ENCODE assay signal across 17 cellular contexts in genomic region chr10:133476641-133476990, GRCh38. TPM values are rescaled to one million over a fixed set of nuclear protein-coding genes. Genes with fewer than 3 reads are reported as not detected.
DNase-seq lines count a peak whose midpoint lies in the region; ATAC-seq and TF ChIP-seq lines count a peak whose summit lies in the region.
"Had no signal": no experiment of that assay in that cellular context is flagged by ENCODE, and none has a peak within 500 bp of the region (broad histone marks: within the 10 kb centered on the region; RNA-seq: fewer than 3 reads in every experiment).

No MANE protein-coding gene starts in this region.

- H2BK12ac ChIP-seq in neuronal stem cell (ENCODE audit: low read length) = no peak overlapping the region

- no peaks in the 10 kb centered on the region for H3K9me2 ChIP-seq in SK-N-SH

- no peak overlapping the region for H4K8ac ChIP-seq in neuronal stem cell (ENCODE audit: low read depth, low read length)

- no peak for TF ChIP-seq RAD21 in SK-N-SH (IDR thresholded peaks at IDR 0.05; ENCODE audit: low read length)

- H3K36me3 Mint-ChIP-seq in activated naive CD8-positive, alpha-beta T cell treated with anti-CD3 and anti-CD28 coated beads, Interleukin-2, amount 10 ng/mL, durations not matched to agents 7 days and 5 days = no peaks in the 10 kb centered on the region
- no peaks in the 10 kb centered on the region for H3K36me3 Mint-ChIP-seq in activated naive CD8-positive, alpha-beta T cell treated with anti-CD3 and anti-CD28 coated beads for 36 hours
- H3K36me3 Mint-ChIP-seq in osteocyte (ENCODE audit: unreplicated experiment) (no peaks in the 10 kb centered on the region), HFFc6 (ENCODE audit: low read depth) (no peaks in the 10 kb centered on the region)

- CTCF ChIA-PET in SK-N-SH (lab: Yijun Ruan, JAX) = no interaction called here

- no peaks in the 10 kb centered on the region for H4K20me1 ChIP-seq in SK-N-SH (ENCODE audit: insufficient read depth)

- TF ChIP-seq CTCF in GM13977 (IDR thresholded peaks at IDR 0.05; ENCODE audit: extremely low read depth, insufficient read depth, missing control alignments) = no peak
- TF ChIP-seq CTCF in SK-N-SH (IDR thresholded peaks at IDR 0.05) = no peak; the same call in 1 of the 2 replicates
- no peak for TF ChIP-seq CTCF in osteocyte (IDR thresholded peaks at IDR 0.05)
- TF ChIP-seq CTCF in HFFc6 (IDR thresholded peaks at IDR 0.05) = no peak

- no peak overlapping the region for H3K23ac ChIP-seq in neuronal stem cell (ENCODE audit: low read depth, low read length, poor library complexity)

- no peak for TF ChIP-seq EP300 in SK-N-SH (IDR thresholded peaks at IDR 0.05; ENCODE audit: borderline replicate concordance in 1 of 2, low read depth in 1 of 2, low read length in 1 of 2)

- H3K27ac Mint-ChIP-seq in activated naive CD8-positive, alpha-beta T cell treated with anti-CD3 and anti-CD28 coated beads, Interleukin-2, amount 10 ng/mL, durations not matched to agents 7 days and 5 days = peak overlapping the region; percentile 30
- no peak overlapping the region for H3K27ac Mint-ChIP-seq in activated naive CD8-positive, alpha-beta T cell treated with anti-CD3 and anti-CD28 coated beads for 36 hours
- no peak overlapping the region for H3K27ac Mint-ChIP-seq in osteocyte (ENCODE audit: unreplicated experiment)
- no peak overlapping the region for H3K27ac Mint-ChIP-seq in HFFc6

- H2AFZ ChIP-seq in SK-N-SH (ENCODE audit: low read depth) (no peak overlapping the region), neuronal stem cell (ENCODE audit: low read length) (no peak overlapping the region)
- H2AFZ ChIP-seq: PC-9 had no signal

- peaks cover 23% of the 10 kb centered on the region for H3K4me1 Mint-ChIP-seq in activated naive CD8-positive, alpha-beta T cell treated with anti-CD3 and anti-CD28 coated beads, Interleukin-2, amount 10 ng/mL, durations not matched to agents 7 days and 5 days
- H3K4me1 Mint-ChIP-seq in activated naive CD8-positive, alpha-beta T cell treated with anti-CD3 and anti-CD28 coated beads for 36 hours = peaks cover 13% of the 10 kb centered on the region
- H3K4me1 Mint-ChIP-seq in osteocyte (ENCODE audit: unreplicated experiment) (no peaks in the 10 kb centered on the region), HFFc6 (ENCODE audit: low read depth) (no peaks in the 10 kb centered on the region)

- POLR2A ChIA-PET in activated naive CD8-positive, alpha-beta T cell treated with anti-CD3 and anti-CD28 coated beads, Interleukin-2, amount 10 ng/mL, durations not matched to agents 7 days and 5 days (lab: Charles Lee) = no interaction called here
- POLR2A ChIA-PET in SK-N-SH (lab: Yijun Ruan, JAX) = no interaction called here

- H3K4me1 ChIP-seq in SK-N-SH (ENCODE audit: control insufficient read depth in 1 of 2, insufficient read depth in 2 of 2, low read depth in 1 of 2, low read length in 1 of 2) (no peaks in the 10 kb centered on the region), neuronal stem cell (ENCODE audit: control insufficient read depth in 2 of 2, insufficient read depth in 1 of 2, low read depth in 1 of 2, low read length in 2 of 2) (no peaks in the 10 kb centered on the region)

- no peak overlapping the region for H2BK5ac ChIP-seq in neuronal stem cell (ENCODE audit: low read length)

- no peak overlapping the region for H2AK5ac ChIP-seq in neuronal stem cell (ENCODE audit: low read depth, low read length)

- H3K4me3 Mint-ChIP-seq in activated naive CD8-positive, alpha-beta T cell treated with anti-CD3 and anti-CD28 coated beads, Interleukin-2, amount 10 ng/mL, durations not matched to agents 7 days and 5 days = no peak overlapping the region
- no peak overlapping the region for H3K4me3 Mint-ChIP-seq in activated naive CD8-positive, alpha-beta T cell treated with anti-CD3 and anti-CD28 coated beads for 36 hours
- H3K4me3 Mint-ChIP-seq in osteocyte (ENCODE audit: unreplicated experiment) = no peak overlapping the region
- H3K4me3 Mint-ChIP-seq in HFFc6 = no peak overlapping the region

- no peaks in the 10 kb centered on the region for H3K36me3 ChIP-seq in SK-N-SH (replicated peaks in 1 of 2; ENCODE audit: control insufficient read depth in 1 of 2, insufficient read depth in 2 of 2, low read length in 1 of 2)
- H3K36me3 ChIP-seq in neuronal stem cell (replicated peaks in 1 of 2; ENCODE audit: control insufficient read depth in 2 of 2, insufficient read depth in 2 of 2, low read length in 2 of 2) = no peaks in the 10 kb centered on the region

- H3K4me2 ChIP-seq in SK-N-SH (no peak overlapping the region), neuronal stem cell (ENCODE audit: insufficient read depth, low read length, poor library complexity, severe bottlenecking) (no peak overlapping the region)
- H3K4me2 ChIP-seq: PC-9 had no signal

- no peaks in the 10 kb centered on the region for H3K79me2 ChIP-seq in SK-N-SH (ENCODE audit: insufficient read depth)

- H3K27me3 ChIP-seq in SK-N-SH (ENCODE audit: insufficient read depth) (peaks cover 9% of the 10 kb centered on the region; the same call in 1 of the 2 replicates), neuronal stem cell (ENCODE audit: control insufficient read depth in 3 of 3, insufficient read depth in 3 of 3, low read depth in 1 of 3, low read length in 3 of 3) (peaks cover 0 to 40% (median 0%) of the 10 kb centered on the region in 3 experiments)

- WGBS in SK-N-SH (ENCODE audit: low lambda C conversion rate) = 17% methylated on average over 9 of the region's 9 CpGs
- no CpG with 5 or more reads among the region's 9 CpGs for WGBS in neuronal stem cell (ENCODE audit: extremely low coverage in 2 of 2, insufficient read length in 2 of 2, insufficient replicate concordance in 1 of 2), 2 donors

- no peaks in the 10 kb centered on the region for H3K79me1 ChIP-seq in neuronal stem cell (ENCODE audit: low read depth, low read length)

- H3K9ac ChIP-seq in SK-N-SH (no peak overlapping the region), neuronal stem cell (ENCODE audit: low read depth, low read length, poor library complexity) (no peak overlapping the region)

- H3K14ac ChIP-seq in neuronal stem cell (ENCODE audit: low read length) = no peak overlapping the region

- H3K4me3 ChIP-seq in SK-N-SH (ENCODE audit: low read depth in 2 of 2, low read length in 1 of 2) (no peak overlapping the region), neuronal stem cell (ENCODE audit: low read length in 2 of 2) (no peak overlapping the region)
- H3K4me3 ChIP-seq: GM12878, PC-9, SK-N-MC had no signal

- H4K91ac ChIP-seq in neuronal stem cell (ENCODE audit: low read depth, low read length, poor library complexity) = no peak overlapping the region

- in situ Hi-C loops in GM13977 (cut with MboI; ENCODE audit: low pct_unique_long_range_greater_than_20kb, low sequenced_read_pairs, unreplicated experiment) = no loop called here

- ATAC-seq in activated naive CD8-positive, alpha-beta T cell treated with anti-CD3 and anti-CD28 coated beads, Interleukin-2, amount 10 ng/mL, durations not matched to agents 7 days and 5 days (ENCODE audit: low read depth) = no peak
- ATAC-seq: GM12878 had no signal

- no peaks in the 10 kb centered on the region for H3F3A ChIP-seq in SK-N-SH (replicated peaks; ENCODE audit: insufficient read depth)

- no peak overlapping the region for H3K18ac ChIP-seq in neuronal stem cell (ENCODE audit: low read length)

- no peak for DNase-seq in activated naive CD8-positive, alpha-beta T cell treated with anti-CD3 and anti-CD28 coated beads, Interleukin-2, amount 10 ng/mL, durations not matched to agents 7 days and 5 days
- DNase-seq in activated naive CD8-positive, alpha-beta T cell treated with anti-CD3 and anti-CD28 coated beads for 36 hours = no peak
- DNase-seq in GM13977 (ENCODE audit: low spot score) = peak; percentile 10
- DNase-seq in SK-N-SH = peak; percentile 36
- DNase-seq in osteocyte (ENCODE audit: extremely low spot score, unreplicated experiment) = peak; percentile 62
- DNase-seq in activated CD4-positive, CD25-positive, alpha-beta regulatory T cell (lab: John Stamatoyannopoulos, UW) = no peak
- DNase-seq in HFFc6 = no peak
- DNase-seq in neuronal stem cell (ENCODE audit: low spot score) = no peak
- DNase-seq: DMS153, IMR-90, NCI-H1417 treated with DMSO at 0.1 percent for 48 hours, NCI-H2029, NCI-H524 treated with DMSO at 0.1 percent for 48 hours, PC-9 had no signal

- peaks cover 2% of the 10 kb centered on the region for H3K27me3 Mint-ChIP-seq in activated naive CD8-positive, alpha-beta T cell treated with anti-CD3 and anti-CD28 coated beads, Interleukin-2, amount 10 ng/mL, durations not matched to agents 7 days and 5 days
- no peaks in the 10 kb centered on the region for H3K27me3 Mint-ChIP-seq in activated naive CD8-positive, alpha-beta T cell treated with anti-CD3 and anti-CD28 coated beads for 36 hours
- no peaks in the 10 kb centered on the region for H3K27me3 Mint-ChIP-seq in osteocyte (ENCODE audit: unreplicated experiment)
- no peaks in the 10 kb centered on the region; the same call in none of the 2 replicates for H3K27me3 Mint-ChIP-seq in HFFc6 (ENCODE audit: insufficient read depth)

- no peak overlapping the region for H2BK120ac ChIP-seq in neuronal stem cell (ENCODE audit: low read depth, low read length)

- H2BK15ac ChIP-seq in neuronal stem cell (ENCODE audit: low read length) = no peak overlapping the region

- H3K4ac ChIP-seq in neuronal stem cell (ENCODE audit: low read length) = no peak overlapping the region

- H3K27ac ChIP-seq in SK-N-SH (ENCODE audit: low read depth in 2 of 2, low read length in 1 of 2) (no peak overlapping the region), neuronal stem cell (replicated peaks; ENCODE audit: low read length) (no peak overlapping the region)
- H3K27ac ChIP-seq: PC-9, SK-N-MC had no signal

- H3K9me3 ChIP-seq in SK-N-SH (no peaks in the 10 kb centered on the region), neuronal stem cell (replicated peaks in 1 of 2; ENCODE audit: control insufficient read depth in 2 of 2, insufficient read depth in 1 of 2, low read depth in 1 of 2, low read length in 2 of 2) (peaks cover 0 to 30% of the 10 kb centered on the region in 2 donors)

- no peaks in the 10 kb centered on the region for H3K9me3 Mint-ChIP-seq in activated naive CD8-positive, alpha-beta T cell treated with anti-CD3 and anti-CD28 coated beads, Interleukin-2, amount 10 ng/mL, durations not matched to agents 7 days and 5 days
- H3K9me3 Mint-ChIP-seq in activated naive CD8-positive, alpha-beta T cell treated with anti-CD3 and anti-CD28 coated beads for 36 hours = no peaks in the 10 kb centered on the region
- H3K9me3 Mint-ChIP-seq in osteocyte (ENCODE audit: unreplicated experiment) = no peaks in the 10 kb centered on the region
- no peaks in the 10 kb centered on the region for H3K9me3 Mint-ChIP-seq in HFFc6

RNA-seq across cellular contexts. Expression of gene SCART1, which starts 22.9 kb away (rescaled TPM):
- 1 to 10 TPM; 5.7 to 6.3 TPM for total RNA-seq in activated naive CD8-positive, alpha-beta T cell treated with anti-CD3 and anti-CD28 coated beads, Interleukin-2, amount 10 ng/mL, durations not matched to agents 7 days and 5 days
- under 1 TPM; 0.28 to 0.45 TPM for total RNA-seq in activated naive CD8-positive, alpha-beta T cell treated with anti-CD3 and anti-CD28 coated beads for 36 hours
- 2.1 and 3.4 TPM in 2 replicates for polyA plus RNA-seq in SK-N-SH (2012; rRNA removed)
- polyA plus RNA-seq in SK-N-SH (2012; cell fraction: cytosol; rRNA removed) = 0.46 and 0.51 TPM in 2 replicates
- 18.0 and 20.6 TPM in 2 replicates for polyA plus RNA-seq in SK-N-SH (2012; cell fraction: nucleus; rRNA removed)
- total RNA-seq in osteocyte = 3.2 and 4.8 TPM in 2 replicates
- total RNA-seq in HFFc6 (2021; fragmentation: NEBNext Ultra II Directional; extraction: Animal tissue kit (Norgen Biotek cat#: 25700)) = 1 to 10 TPM in 3 of 6 experiments, under 1 TPM in 3; 0.59 to 1.3 (median 1.0) TPM
- 0.56 TPM for polyA plus RNA-seq in neuronal stem cell (2013, experiment 1 of 2)
- polyA plus RNA-seq in neuronal stem cell (2013, experiment 2 of 2) = 0.46 TPM

RNA-seq across cellular contexts. Expression of gene CYP2E1, which starts 50.5 kb away (rescaled TPM):
- total RNA-seq in activated naive CD8-positive, alpha-beta T cell treated with anti-CD3 and anti-CD28 coated beads, Interleukin-2, amount 10 ng/mL, durations not matched to agents 7 days and 5 days = under 1 TPM; 0.65 to 0.80 TPM
- total RNA-seq in activated naive CD8-positive, alpha-beta T cell treated with anti-CD3 and anti-CD28 coated beads for 36 hours = not detected
- polyA plus RNA-seq in SK-N-SH (2012; rRNA removed) = 0.61 and 1.3 TPM in 2 replicates
- 0.30 and 0.41 TPM in 2 replicates for polyA plus RNA-seq in SK-N-SH (2012; cell fraction: cytosol; rRNA removed)
- polyA plus RNA-seq in SK-N-SH (2012; cell fraction: nucleus; rRNA removed) = 8.6 and 11.8 TPM in 2 replicates
- total RNA-seq in osteocyte = 2.2 and 3.1 TPM in 2 replicates
- 1 to 10 TPM in 2 of 6 experiments, under 1 TPM in 4; 0.45 to 1.3 (median 0.83) TPM for total RNA-seq in HFFc6 (2021; fragmentation: NEBNext Ultra II Directional; extraction: Animal tissue kit (Norgen Biotek cat#: 25700))
- 1.2 TPM for polyA plus RNA-seq in neuronal stem cell (2013, experiment 1 of 2)
- polyA plus RNA-seq in neuronal stem cell (2013, experiment 2 of 2) = 0.86 TPM

RNA-seq across cellular contexts. Expression of gene SPRN, which starts 52.2 kb away (rescaled TPM):
- not detected for total RNA-seq in activated naive CD8-positive, alpha-beta T cell treated with anti-CD3 and anti-CD28 coated beads, Interleukin-2, amount 10 ng/mL, durations not matched to agents 7 days and 5 days
- total RNA-seq in activated naive CD8-positive, alpha-beta T cell treated with anti-CD3 and anti-CD28 coated beads for 36 hours = not detected
- 0.78 and 1.2 TPM in 2 replicates for polyA plus RNA-seq in SK-N-SH (2012; rRNA removed)
- polyA plus RNA-seq in SK-N-SH (2012; cell fraction: cytosol; rRNA removed) = 0.46 and 0.55 TPM in 2 replicates
- 0.32 and 0.43 TPM in 2 replicates for polyA plus RNA-seq in SK-N-SH (2012; cell fraction: nucleus; rRNA removed)
- 2.2 and 2.7 TPM in 2 replicates for total RNA-seq in osteocyte
- 1 to 10 TPM in 2 of 6 experiments, under 1 TPM in 4; 0.31 to 2.9 (median 0.40) TPM for total RNA-seq in HFFc6 (2021; fragmentation: NEBNext Ultra II Directional; extraction: Animal tissue kit (Norgen Biotek cat#: 25700))
- polyA plus RNA-seq in neuronal stem cell (2013, experiment 1 of 2) = 0.52 TPM
- polyA plus RNA-seq in neuronal stem cell (2013, experiment 2 of 2) = 0.53 TPM
- total RNA-seq: GM12878; PC-9; T-helper 1 cell treated with Interleukin-12 subunit alpha and Interleukin-12 subunit beta and Interleukin-4 antibody, amounts not matched to agents 30 ng/mL and 1 ng/mL, for 36 hours had no signal

Comparison
In these comparisons a context has a peak if more than half of its experiments do, and no peak if none do; other contexts are left out.
1. DNase-seq: peak in GM13977 (single experiment), SK-N-SH (single experiment) and osteocyte (single experiment); none in activated naive CD8-positive, alpha-beta T cell treated with anti-CD3 and anti-CD28 coated beads, Interleukin-2, amount 10 ng/mL, durations not matched to agents 7 days and 5 days (single experiment), activated naive CD8-positive, alpha-beta T cell treated with anti-CD3 and anti-CD28 coated beads for 36 hours (single experiment), activated CD4-positive, CD25-positive, alpha-beta regulatory T cell (0 of 4), HFFc6 (single experiment) and neuronal stem cell (single experiment).